14 cellular contexts compared by ENCODE assay signal in genomic region chr7:19107142-19107391, GRCh38. TPM values are rescaled to one million over a fixed set of nuclear protein-coding genes. Genes with fewer than 3 reads are reported as not detected.
DNase-seq lines count a peak whose midpoint lies in the region; ATAC-seq and TF ChIP-seq lines count a peak whose summit lies in the region.
"Had no signal": no experiment of that assay in that cellular context is flagged by ENCODE, and none has a peak within 500 bp of the region (broad histone marks: within the 10 kb centered on the region; RNA-seq: fewer than 3 reads in every experiment).

No MANE protein-coding gene starts in this region.

- H3K9me3 ChIP-seq in mammary epithelial cell (replicated peaks; ENCODE audit: insufficient read depth, low read length), result no peaks in the 10 kb centered on the region
- H3K9me3 ChIP-seq in iPS-20b (ENCODE audit: insufficient read depth, low read depth, low read length), result no peaks in the 10 kb centered on the region

- peak overlapping the region; percentile 28 for H2AFZ ChIP-seq in mammary epithelial cell (ENCODE audit: low read depth, low read length)

- H3K9ac ChIP-seq in mammary epithelial cell (ENCODE audit: insufficient read depth, low read length), result no peak overlapping the region
- no peak overlapping the region for H3K9ac ChIP-seq in iPS-20b (ENCODE audit: low read depth, low read length)

- no peaks in the 10 kb centered on the region for H4K20me1 ChIP-seq in mammary epithelial cell (ENCODE audit: insufficient read depth, low read length)

- H3K36me3 Mint-ChIP-seq in stimulated activated naive B cell treated with anti-CD40 and anti-IgM and Interleukin-4, amounts not matched to agents 10 μg/mL and 1 μg/mL and 100 μg/mL, for 72 hours, result no peaks in the 10 kb centered on the region

- TF ChIP-seq CTCF in mammary epithelial cell (conservative IDR thresholded peaks at IDR 0.05 in 1 of 2, IDR thresholded peaks at IDR 0.05 in 1 of 2; ENCODE audit: extremely low read depth in 1 of 2, insufficient read depth in 1 of 2, low read depth in 1 of 2, low read length in 2 of 2), result no peak

- no peaks in the 10 kb centered on the region for H3K79me2 ChIP-seq in mammary epithelial cell (ENCODE audit: insufficient read depth, low read length)

- no peak for DNase-seq in H7
- DNase-seq in mammary epithelial cell, result no peak
- DNase-seq in stimulated activated naive B cell treated with anti-CD40 and anti-IgM and Interleukin-4, amounts not matched to agents 10 μg/mL and 1 μg/mL and 100 μg/mL, for 72 hours, result no peak
- no peak for DNase-seq in SKM-1 (lab: John Stamatoyannopoulos, UW; ENCODE audit: unreplicated experiment)
- no peak for DNase-seq in NCI-H146 (lab: John Stamatoyannopoulos, UW)
- DNase-seq: activated CD8-positive, alpha-beta memory T cell treated with anti-CD3 and anti-CD28 coated beads, Interleukin-2, amount 50 U/mL, for 48 hours; cortex of kidney; NCI-H510A had no signal

- in situ Hi-C loops in mammary epithelial cell (cut with MboI; ENCODE audit: low sequenced_read_pairs in 2 of 2), result loop anchor here in 1 of 2 donors (25.0 kb wide), 1 partner anchor 555 kb away; no protein-coding TSS in a partner anchor

- intact Hi-C loops in mammary epithelial cell (cut with micrococcal nuclease), result no loop called here

- H3K27ac ChIP-seq in mammary epithelial cell (ENCODE audit: insufficient read depth, low read depth, low read length), result no peak overlapping the region
- no peak overlapping the region for H3K27ac ChIP-seq in iPS-20b (ENCODE audit: low read length)

- H3K4me2 ChIP-seq in mammary epithelial cell (ENCODE audit: insufficient read depth, low read depth, low read length), result peak overlapping the region; percentile 39

- CTCF ChIA-PET in mammary epithelial cell (lab: Charles Lee; ENCODE audit: low non-redundant PET), result no interaction called here

- ATAC-seq in stimulated activated naive B cell treated with anti-CD40 and anti-IgM and Interleukin-4, amounts not matched to agents 10 μg/mL and 1 μg/mL and 100 μg/mL, for 72 hours (replicated peaks), result no peak
- ATAC-seq in HG02885 (IDR thresholded peaks at IDR 0.05; ENCODE audit: poor library complexity, unreplicated experiment), result no peak
- no peak for ATAC-seq in HG02678 (IDR thresholded peaks at IDR 0.05; ENCODE audit: unreplicated experiment)

- dilution Hi-C loops in mammary epithelial cell (cut with HindIII; ENCODE audit: low sequenced_read_pairs), result no loop called here

- 12% methylated on average over 7 of the region's 8 CpGs for WGBS in mammary epithelial cell (ENCODE audit: low coverage, missing lambda C conversion rate)

- H3K36me3 ChIP-seq in H7 (replicated peaks; ENCODE audit: control insufficient read depth, insufficient read depth, low read length) (no peaks in the 10 kb centered on the region), mammary epithelial cell (ENCODE audit: insufficient read depth, low read length) (no peaks in the 10 kb centered on the region), iPS-20b (ENCODE audit: insufficient read depth, low read depth, low read length) (no peaks in the 10 kb centered on the region)

- peaks cover 91% of the 10 kb centered on the region for H3K27me3 ChIP-seq in H7 (ENCODE audit: control insufficient read depth, insufficient read depth, low read length)
- peaks cover 66% of the 10 kb centered on the region for H3K27me3 ChIP-seq in mammary epithelial cell (ENCODE audit: insufficient read depth, low read length)
- H3K27me3 ChIP-seq in iPS-20b (ENCODE audit: insufficient read depth, low read length), result peaks cover 94% of the 10 kb centered on the region

- H3K4me1 Mint-ChIP-seq in stimulated activated naive B cell treated with anti-CD40 and anti-IgM and Interleukin-4, amounts not matched to agents 10 μg/mL and 1 μg/mL and 100 μg/mL, for 72 hours, result peaks cover 23 to 39% of the 10 kb centered on the region in 2 donors

- H3K4me1 ChIP-seq in mammary epithelial cell (ENCODE audit: insufficient read depth, low read length) (peaks cover 4% of the 10 kb centered on the region), iPS-20b (ENCODE audit: insufficient read depth, low read length) (peaks cover 44% of the 10 kb centered on the region)

- H3K4me3 Mint-ChIP-seq in stimulated activated naive B cell treated with anti-CD40 and anti-IgM and Interleukin-4, amounts not matched to agents 10 μg/mL and 1 μg/mL and 100 μg/mL, for 72 hours, result peak overlapping the region; percentile 64 to 71

- no TSS peak for BruUV-seq in mammary epithelial cell (replicated peaks; lab: Mats Ljungman, UMichigan)

- H3K27me3 Mint-ChIP-seq in stimulated activated naive B cell treated with anti-CD40 and anti-IgM and Interleukin-4, amounts not matched to agents 10 μg/mL and 1 μg/mL and 100 μg/mL, for 72 hours, result peaks cover 84% of the 10 kb centered on the region in 2 donors

- peaks cover 0 to 2% of the 10 kb centered on the region in 2 donors for H3K9me3 Mint-ChIP-seq in stimulated activated naive B cell treated with anti-CD40 and anti-IgM and Interleukin-4, amounts not matched to agents 10 μg/mL and 1 μg/mL and 100 μg/mL, for 72 hours

- H3K27ac Mint-ChIP-seq in stimulated activated naive B cell treated with anti-CD40 and anti-IgM and Interleukin-4, amounts not matched to agents 10 μg/mL and 1 μg/mL and 100 μg/mL, for 72 hours, result no peak overlapping the region

- peak overlapping the region; percentile 32 for H3K4me3 ChIP-seq in H7 (ENCODE audit: insufficient read depth, low read depth, low read length)
- no peak overlapping the region for H3K4me3 ChIP-seq in mammary epithelial cell (replicated peaks in 1 of 3; ENCODE audit: insufficient read depth in 1 of 3, low read depth in 2 of 3, low read length in 3 of 3)
- peak overlapping the region; percentile 69 for H3K4me3 ChIP-seq in iPS-20b (ENCODE audit: low read length)
- H3K4me3 ChIP-seq: K562 had no signal

RNA-seq across cellular contexts. Expression of gene TWIST1, which starts 10.4 kb away (rescaled TPM):
- total RNA-seq in H7 (2014; rRNA removed; shearing (Covaris generic)), result 0.18 and 2.3 TPM in 2 replicates
- total RNA-seq in mammary epithelial cell, result 1 to 10 TPM; 2.3 TPM
- polyA plus RNA-seq in mammary epithelial cell, result 1.6 TPM
- 0.36 TPM for polyA minus RNA-seq in mammary epithelial cell

RNA-seq across cellular contexts. Expression of gene FERD3L, which starts 38.2 kb away (rescaled TPM):
- total RNA-seq in H7 (2014; rRNA removed; shearing (Covaris generic)), result not detected in 2 replicates
- not detected for total RNA-seq in mammary epithelial cell
- not detected for polyA plus RNA-seq in mammary epithelial cell
- polyA minus RNA-seq in mammary epithelial cell, result not detected
- total RNA-seq: K562; T-helper 1 cell treated with Interleukin-12 subunit alpha and Interleukin-12 subunit beta and Interleukin-4 antibody, amounts not matched to agents 30 ng/mL and 1 ng/mL, for 36 hours had no signal
- polyA plus RNA-seq: K562, thymus had no signal

Comparison
In these comparisons a context has a peak if more than half of its experiments do, and no peak if none do; other contexts are left out.
1. H3K4me3 ChIP-seq: peak in H7 (single experiment) and iPS-20b (single experiment); none in mammary epithelial cell (0 of 3).